In genomic region chr6:110178626-110179405, GRCh38 we compare ENCODE assay signal across 8 cellular contexts. TPM values are rescaled to one million over a fixed set of nuclear protein-coding genes. Genes with fewer than 3 reads are reported as not detected.
DNase-seq lines count a peak whose midpoint lies in the region; ATAC-seq and TF ChIP-seq lines count a peak whose summit lies in the region.

No MANE protein-coding gene starts in this region.

- H3K36me3 Mint-ChIP-seq in activated CD4-positive, alpha-beta T cell treated with anti-CD3 and anti-CD28 coated beads, Interleukin-2, amount 10 ng/mL, durations not matched to agents 24 days and 14 days (ENCODE audit: low read depth): no peaks in the 10 kb centered on the region

- peak overlapping the region; percentile 81 for H3K4me3 Mint-ChIP-seq in activated CD4-positive, alpha-beta T cell treated with anti-CD3 and anti-CD28 coated beads, Interleukin-2, amount 10 ng/mL, durations not matched to agents 24 days and 14 days

- H3K27ac ChIP-seq in colonic mucosa: peak overlapping the region; percentile 23

- H3K9ac ChIP-seq in colonic mucosa (ENCODE audit: low read depth in 2 of 2, low read length in 2 of 2): peak overlapping the region; percentile 31 to 64

- DNase-seq in GM12865 (ENCODE audit: low read depth) (peak; percentile 53), NCI-H446 treated with DMSO at 0.1 percent for 48 hours (lab: John Stamatoyannopoulos, UW) (peak; percentile 45), colonic mucosa (peak; percentile 55), left kidney (ENCODE audit: low read depth, low spot score) (peak; percentile 93)
- peak; percentile 88 for DNase-seq in activated CD4-positive, alpha-beta T cell treated with anti-CD3 and anti-CD28 coated beads, Interleukin-2, amount 10 ng/mL, durations not matched to agents 24 days and 14 days
- DNase-seq in stimulated activated CD4-positive, alpha-beta T cell treated with anti-CD3 and anti-CD28 coated beads, Interleukin-1b, Interleukin-23, amount 100 ng/mL, for 48 hours: peak; percentile 43

- TF ChIP-seq CTCF in GM12865 (IDR thresholded peaks at IDR 0.05; ENCODE audit: insufficient read depth, low read depth, low read length, missing control alignments) (peak; percentile 50), colonic mucosa (IDR thresholded peaks at IDR 0.05) (peak; percentile 35)

- peak overlapping the region; percentile 60 for H3K27ac Mint-ChIP-seq in activated CD4-positive, alpha-beta T cell treated with anti-CD3 and anti-CD28 coated beads, Interleukin-2, amount 10 ng/mL, durations not matched to agents 24 days and 14 days

- H3K4me3 ChIP-seq in GM12865 (ENCODE audit: low read depth, low read length) (peak overlapping the region; percentile 77), colonic mucosa (peak overlapping the region; percentile 74)

- peaks cover 26% of the 10 kb centered on the region for H3K27me3 Mint-ChIP-seq in activated CD4-positive, alpha-beta T cell treated with anti-CD3 and anti-CD28 coated beads, Interleukin-2, amount 10 ng/mL, durations not matched to agents 24 days and 14 days

- ATAC-seq in HG03342 (IDR thresholded peaks at IDR 0.05; ENCODE audit: unreplicated experiment) (peak; percentile 18), HG03159 (IDR thresholded peaks at IDR 0.05; ENCODE audit: unreplicated experiment) (no peak)

- no peaks in the 10 kb centered on the region for H3K27me3 ChIP-seq in colonic mucosa

- H3K36me3 ChIP-seq in colonic mucosa: no peaks in the 10 kb centered on the region

- H3K9me3 ChIP-seq in colonic mucosa: no peaks in the 10 kb centered on the region

- peaks cover 8% of the 10 kb centered on the region for H3K4me1 ChIP-seq in colonic mucosa

- H3K4me1 Mint-ChIP-seq in activated CD4-positive, alpha-beta T cell treated with anti-CD3 and anti-CD28 coated beads, Interleukin-2, amount 10 ng/mL, durations not matched to agents 24 days and 14 days: peaks cover 4% of the 10 kb centered on the region

- H3K9me3 Mint-ChIP-seq in activated CD4-positive, alpha-beta T cell treated with anti-CD3 and anti-CD28 coated beads, Interleukin-2, amount 10 ng/mL, durations not matched to agents 24 days and 14 days: no peaks in the 10 kb centered on the region

- intact Hi-C loops in activated CD4-positive, alpha-beta T cell treated with anti-CD3 and anti-CD28 coated beads, Interleukin-2, amount 10 ng/mL, durations not matched to agents 24 days and 14 days (cut with micrococcal nuclease): loop anchor here (1.0 kb wide), 1 partner anchor 212 kb away; no protein-coding TSS in a partner anchor
- intact Hi-C loops in colonic mucosa (cut with DNase I): loop anchor here (5.0 kb wide), 1 partner anchor 213 kb away; no protein-coding TSS in a partner anchor

RNA-seq across cellular contexts. Expression of gene WASF1, which starts 0.7 kb away (rescaled TPM):
- total RNA-seq in activated CD4-positive, alpha-beta T cell treated with anti-CD3 and anti-CD28 coated beads, Interleukin-2, amount 10 ng/mL, durations not matched to agents 24 days and 14 days: 1.2 and 2.2 TPM in 2 replicates
- total RNA-seq in colonic mucosa: 1 to 10 TPM; 2.2 to 4.8 TPM

RNA-seq across cellular contexts. Expression of gene CDC40, which starts 1.4 kb away (rescaled TPM):
- 25.7 and 31.2 TPM in 2 replicates for total RNA-seq in activated CD4-positive, alpha-beta T cell treated with anti-CD3 and anti-CD28 coated beads, Interleukin-2, amount 10 ng/mL, durations not matched to agents 24 days and 14 days
- 10 to 100 TPM; 18.6 to 22.0 TPM for total RNA-seq in colonic mucosa

Comparison
In these comparisons a context has a peak if more than half of its experiments do, and no peak if none do; other contexts are left out.
1. DNase-seq: peak in every context shown above with its lines; median percentile 93 in left kidney; 88 in activated CD4-positive, alpha-beta T cell treated with anti-CD3 and anti-CD28 coated beads, Interleukin-2, amount 10 ng/mL, durations not matched to agents 24 days and 14 days; 55 in colonic mucosa; 53 in GM12865; 45 in NCI-H446 treated with DMSO at 0.1 percent for 48 hours; 43 in stimulated activated CD4-positive, alpha-beta T cell treated with anti-CD3 and anti-CD28 coated beads, Interleukin-1b, Interleukin-23, amount 100 ng/mL, for 48 hours.